In genomic region chr19:2977686-2978466, GRCh38 we compare ENCODE assay signal across 8 cellular contexts.
DNase-seq lines count a peak whose midpoint lies in the region; ATAC-seq lines count a peak whose summit lies in the region.

No MANE protein-coding gene starts in this region.

- DNase-seq in AG08396 (ENCODE audit: low spot score) (peak; percentile 3), HAP-1 (ENCODE audit: low spot score in 2 of 2) (peak in 1 of 2 experiments; percentile 40), NCI-H510A treated with DMSO at 0.1 percent for 48 hours (lab: John Stamatoyannopoulos, UW) (no peak), GM03348 (ENCODE audit: low spot score) (no peak)
- DNase-seq in activated naive CD8-positive, alpha-beta T cell treated with anti-CD3 and anti-CD28 coated beads, Interleukin-2, amount 50 U/mL, for 24 hours = no peak
- no peak for DNase-seq in stimulated activated CD4-positive, alpha-beta T cell treated with anti-CD3 and anti-CD28 coated beads, Interleukin-4, amount 100 ng/mL, for 4 hours

- H3K4me3 ChIP-seq in HAP-1 (peak overlapping the region; percentile 38), muscle layer of colon (ENCODE audit: low read depth in 1 of 2, low read length in 2 of 2) (no peak overlapping the region)

- H3K36me3 Mint-ChIP-seq in activated naive CD8-positive, alpha-beta T cell treated with anti-CD3 and anti-CD28 coated beads, Interleukin-2, amount 50 U/mL, for 24 hours (ENCODE audit: low read depth) = no peaks in the 10 kb centered on the region

- no peaks in the 10 kb centered on the region for H3K9me3 Mint-ChIP-seq in activated naive CD8-positive, alpha-beta T cell treated with anti-CD3 and anti-CD28 coated beads, Interleukin-2, amount 50 U/mL, for 24 hours

- H3K9ac ChIP-seq in muscle layer of colon (ENCODE audit: low read length) = no peak overlapping the region

- in situ Hi-C loops in HAP-1 (cut with MboI; ENCODE audit: low sequenced_read_pairs) = no loop called here

- H3K27me3 ChIP-seq in HAP-1 (ENCODE audit: low read depth) = no peaks in the 10 kb centered on the region
- H3K27me3 ChIP-seq in muscle layer of colon (ENCODE audit: control insufficient read depth in 1 of 2, insufficient read depth in 2 of 2, low read length in 2 of 2) = no peaks in the 10 kb centered on the region

- H3K4me3 Mint-ChIP-seq in activated naive CD8-positive, alpha-beta T cell treated with anti-CD3 and anti-CD28 coated beads, Interleukin-2, amount 50 U/mL, for 24 hours = peak overlapping the region; percentile 83

- peaks cover 19% of the 10 kb centered on the region for H3K4me1 ChIP-seq in HAP-1
- peaks cover 22% of the 10 kb centered on the region for H3K4me1 ChIP-seq in muscle layer of colon (ENCODE audit: insufficient read depth, low read length)

- H3K27ac ChIP-seq in muscle layer of colon (ENCODE audit: low read depth, low read length) = peak overlapping the region; percentile 39

- no peaks in the 10 kb centered on the region for H3K9me3 ChIP-seq in HAP-1
- H3K9me3 ChIP-seq in muscle layer of colon (ENCODE audit: low read length) = no peaks in the 10 kb centered on the region

- H3K36me3 ChIP-seq in HAP-1 (replicated peaks) = no peaks in the 10 kb centered on the region
- H3K36me3 ChIP-seq in muscle layer of colon (ENCODE audit: insufficient read depth, low read length) = no peaks in the 10 kb centered on the region

- peaks cover 24% of the 10 kb centered on the region for H3K4me1 Mint-ChIP-seq in activated naive CD8-positive, alpha-beta T cell treated with anti-CD3 and anti-CD28 coated beads, Interleukin-2, amount 50 U/mL, for 24 hours

- no peak for ATAC-seq in activated naive CD8-positive, alpha-beta T cell treated with anti-CD3 and anti-CD28 coated beads, Interleukin-2, amount 50 U/mL, for 24 hours
- ATAC-seq in GM18870 (IDR thresholded peaks at IDR 0.05; ENCODE audit: unreplicated experiment) = no peak

- H3K27me3 Mint-ChIP-seq in activated naive CD8-positive, alpha-beta T cell treated with anti-CD3 and anti-CD28 coated beads, Interleukin-2, amount 50 U/mL, for 24 hours = peaks cover 14% of the 10 kb centered on the region

- no peak overlapping the region for H3K27ac Mint-ChIP-seq in activated naive CD8-positive, alpha-beta T cell treated with anti-CD3 and anti-CD28 coated beads, Interleukin-2, amount 50 U/mL, for 24 hours
